13 cellular contexts compared by ENCODE assay signal in the genomic region with DNA sequence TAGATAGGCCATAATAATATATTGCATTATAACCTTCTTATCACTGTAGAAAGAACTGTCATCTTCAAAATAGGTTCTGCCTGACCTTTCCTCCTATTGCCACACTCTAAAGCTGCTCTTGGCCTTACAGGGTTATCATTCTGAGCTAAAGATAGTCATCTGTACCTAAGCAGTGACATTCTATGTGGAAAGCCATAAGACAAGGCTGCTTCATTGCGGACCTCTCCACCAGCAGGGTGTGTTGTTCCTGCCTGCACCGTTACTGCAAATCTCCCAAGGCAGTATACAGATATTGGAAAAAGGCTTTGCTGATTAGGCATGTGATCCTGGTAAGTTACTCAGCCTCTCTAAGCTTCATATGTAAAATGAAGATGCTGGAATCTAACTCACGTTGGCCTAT. TPM values are rescaled to one million over a fixed set of nuclear protein-coding genes. Genes with fewer than 3 reads are reported as not detected.
DNase-seq lines count a peak whose midpoint lies in the region; ATAC-seq, FAIRE-seq and TF ChIP-seq lines count a peak whose summit lies in the region.
"Had no signal": no experiment of that assay in that cellular context is flagged by ENCODE, and none has a peak within 500 bp of the region (broad histone marks: within the 10 kb centered on the region; RNA-seq: fewer than 3 reads in every experiment).

No MANE protein-coding gene starts in this region.

- no TSS peak for BruUV-seq in PC-3 (replicated peaks; lab: Mats Ljungman, UMichigan)

- H3K27me3 ChIP-seq in PC-3 (ENCODE audit: low read length) (no peaks in the 10 kb centered on the region), endodermal cell (ENCODE audit: control insufficient read depth, insufficient read depth, low read length, poor library complexity, severe bottlenecking) (no peaks in the 10 kb centered on the region), pancreas (no peaks in the 10 kb centered on the region)

- intact Hi-C loops in activated CD8-positive, alpha-beta T cell treated with anti-CD3 and anti-CD28 coated beads for 36 hours (cut with micrococcal nuclease): loop anchor here (5.0 kb wide), 1 partner anchor 300 kb away; no protein-coding TSS in a partner anchor
- intact Hi-C loops in PC-3 (cut with micrococcal nuclease): loop anchor here (2.0 kb wide), 1 partner anchor 297 kb away; no protein-coding TSS in a partner anchor
- intact Hi-C loops in pancreas (cut with DNase I): loop anchor here in 1 of 3 donors (5.0 kb wide), 1 partner anchor 290 kb away; no protein-coding TSS in a partner anchor

- peaks cover 20% of the 10 kb centered on the region for H3K4me1 ChIP-seq in PC-3 (ENCODE audit: insufficient read depth, low read length)
- no peaks in the 10 kb centered on the region for H3K4me1 ChIP-seq in endodermal cell (ENCODE audit: control insufficient read depth, insufficient read depth, low read length)
- H3K4me1 ChIP-seq in pancreas: peaks cover 28 to 56% (median 41%) of the 10 kb centered on the region in 3 donors

- H3K36me3 ChIP-seq in PC-3 (ENCODE audit: low read depth, low read length) (peaks cover 84% of the 10 kb centered on the region), endodermal cell (ENCODE audit: control insufficient read depth, insufficient read depth, low read length) (peaks cover 95% of the 10 kb centered on the region), pancreas (peaks cover 6 to 39% (median 10%) of the 10 kb centered on the region in 3 donors)

- CTCF ChIA-PET in activated CD8-positive, alpha-beta T cell treated with anti-CD3 and anti-CD28 coated beads for 36 hours (lab: Charles Lee): interaction anchor here (1.4 to 6.8 kb wide), 11 partner anchors 9 to 297 kb away, joined by 3 to 57 read pairs (median 12); a partner anchor contains a TSS
- CTCF ChIA-PET in activated CD8-positive, alpha-beta T cell treated with anti-CD3 and anti-CD28 coated beads, Interleukin-2, amount 10 ng/mL, durations not matched to agents 7 days and 5 days (lab: Charles Lee): interaction anchor here (1.1 to 9.9 kb wide), 12 partner anchors 8 to 675 kb away, joined by 3 to 71 read pairs (median 8); a partner anchor contains a TSS
- CTCF ChIA-PET in PC-3 (lab: Charles Lee): no interaction called here

- no peak for TF ChIP-seq CTCF in activated CD8-positive, alpha-beta T cell treated with anti-CD3 and anti-CD28 coated beads for 36 hours (IDR thresholded peaks at IDR 0.05)
- peak; percentile 28; the same call in 1 of the 2 replicates for TF ChIP-seq CTCF in PC-3 (conservative IDR thresholded peaks at IDR 0.05; ENCODE audit: low read depth, low read length)
- peak; percentile 52 for TF ChIP-seq CTCF in endodermal cell (conservative IDR thresholded peaks at IDR 0.05)
- no peak for TF ChIP-seq CTCF in pancreas (IDR thresholded peaks at IDR 0.05)

- H3F3A ChIP-seq in PC-3 (ENCODE audit: low read length, unreplicated experiment): no peaks in the 10 kb centered on the region

- no peak overlapping the region for H3K4me3 Mint-ChIP-seq in activated CD8-positive, alpha-beta T cell treated with anti-CD3 and anti-CD28 coated beads for 36 hours
- no peak overlapping the region for H3K4me3 Mint-ChIP-seq in activated CD8-positive, alpha-beta T cell treated with anti-CD3 and anti-CD28 coated beads, Interleukin-2, amount 10 ng/mL, durations not matched to agents 7 days and 5 days
- H3K4me3 Mint-ChIP-seq in endodermal cell: no peak overlapping the region
- H3K4me3 Mint-ChIP-seq: activated CD8-positive, alpha-beta memory T cell treated with anti-CD3 and anti-CD28 coated beads, Interleukin-2, amount 10 ng/mL, durations not matched to agents 7 days and 5 days had no signal

- 87 to 94% methylated on average over 3 of the region's 3 CpGs for WGBS in endodermal cell (ENCODE audit: insufficient coverage in 1 of 2, insufficient read length in 1 of 2), 2 experiments
- WGBS in pancreas, 2 donors: 33% methylated on average over 3 of the region's 3 CpGs

- H3K4me1 Mint-ChIP-seq in activated CD8-positive, alpha-beta T cell treated with anti-CD3 and anti-CD28 coated beads for 36 hours (ENCODE audit: low read depth): peaks cover 67% of the 10 kb centered on the region
- H3K4me1 Mint-ChIP-seq in activated CD8-positive, alpha-beta T cell treated with anti-CD3 and anti-CD28 coated beads, Interleukin-2, amount 10 ng/mL, durations not matched to agents 7 days and 5 days (ENCODE audit: low read depth): peaks cover 49% of the 10 kb centered on the region
- peaks cover 9% of the 10 kb centered on the region for H3K4me1 Mint-ChIP-seq in endodermal cell

- H3K27ac ChIP-seq in PC-3 (ENCODE audit: low read length): no peak overlapping the region
- H3K27ac ChIP-seq in endodermal cell (ENCODE audit: low read depth, low read length): no peak overlapping the region
- no peak overlapping the region for H3K27ac ChIP-seq in pancreas

- H3K9me3 ChIP-seq in PC-3 (ENCODE audit: low read length) (no peaks in the 10 kb centered on the region), endodermal cell (ENCODE audit: control insufficient read depth, low read length) (no peaks in the 10 kb centered on the region), pancreas (no peaks in the 10 kb centered on the region)

- peaks cover 61% of the 10 kb centered on the region for H3K79me2 ChIP-seq in PC-3 (ENCODE audit: low read length)

- ATAC-seq in activated CD8-positive, alpha-beta T cell treated with anti-CD3 and anti-CD28 coated beads for 36 hours: no peak
- no peak for ATAC-seq in activated CD8-positive, alpha-beta T cell treated with anti-CD3 and anti-CD28 coated beads, Interleukin-2, amount 10 ng/mL, durations not matched to agents 7 days and 5 days
- ATAC-seq in PC-3 (no peak; the same call in 1 of the 2 replicates), pancreas (peak in 3 of 4 donors; percentile 12 to 34 (median 24)), HG03378 (IDR thresholded peaks at IDR 0.05; ENCODE audit: unreplicated experiment) (no peak)
- ATAC-seq: activated CD8-positive, alpha-beta memory T cell treated with anti-CD3 and anti-CD28 coated beads, Interleukin-2, amount 10 ng/mL, durations not matched to agents 7 days and 5 days had no signal

- peak overlapping the region; percentile 77 for H3K27ac Mint-ChIP-seq in activated CD8-positive, alpha-beta T cell treated with anti-CD3 and anti-CD28 coated beads for 36 hours
- no peak overlapping the region for H3K27ac Mint-ChIP-seq in activated CD8-positive, alpha-beta T cell treated with anti-CD3 and anti-CD28 coated beads, Interleukin-2, amount 10 ng/mL, durations not matched to agents 7 days and 5 days
- no peak overlapping the region for H3K27ac Mint-ChIP-seq in endodermal cell

- peaks cover 63% of the 10 kb centered on the region for H3K36me3 Mint-ChIP-seq in activated CD8-positive, alpha-beta T cell treated with anti-CD3 and anti-CD28 coated beads for 36 hours (ENCODE audit: low read depth)
- peaks cover 69% of the 10 kb centered on the region for H3K36me3 Mint-ChIP-seq in activated CD8-positive, alpha-beta T cell treated with anti-CD3 and anti-CD28 coated beads, Interleukin-2, amount 10 ng/mL, durations not matched to agents 7 days and 5 days (ENCODE audit: low read depth)
- H3K36me3 Mint-ChIP-seq in endodermal cell (ENCODE audit: low read depth): peaks cover 49% of the 10 kb centered on the region

- no peak overlapping the region for H2AFZ ChIP-seq in PC-3 (ENCODE audit: low read length)

- peaks cover 26% of the 10 kb centered on the region; the same call in 1 of the 2 replicates for H4K20me1 ChIP-seq in PC-3 (ENCODE audit: low read length)

- POLR2A ChIA-PET in activated CD8-positive, alpha-beta T cell treated with anti-CD3 and anti-CD28 coated beads for 36 hours (lab: Charles Lee): interaction anchor here (1.4 to 2.3 kb wide), 3 partner anchors 7 to 160 kb away, joined by 3 to 8 read pairs (median 6); a partner anchor contains a TSS
- POLR2A ChIA-PET in activated CD8-positive, alpha-beta T cell treated with anti-CD3 and anti-CD28 coated beads, Interleukin-2, amount 10 ng/mL, durations not matched to agents 7 days and 5 days (lab: Charles Lee): no interaction called here
- POLR2A ChIA-PET in PC-3 (lab: Charles Lee; ENCODE audit: unreplicated experiment): no interaction called here

- FAIRE-seq in pancreas (lab: Jason Lieb, UNC): no peak

- no peaks in the 10 kb centered on the region for H3K9me3 Mint-ChIP-seq in activated CD8-positive, alpha-beta T cell treated with anti-CD3 and anti-CD28 coated beads for 36 hours
- H3K9me3 Mint-ChIP-seq in activated CD8-positive, alpha-beta T cell treated with anti-CD3 and anti-CD28 coated beads, Interleukin-2, amount 10 ng/mL, durations not matched to agents 7 days and 5 days (ENCODE audit: insufficient read depth): no peaks in the 10 kb centered on the region
- no peaks in the 10 kb centered on the region for H3K9me3 Mint-ChIP-seq in endodermal cell

- H3K27me3 Mint-ChIP-seq in activated CD8-positive, alpha-beta T cell treated with anti-CD3 and anti-CD28 coated beads for 36 hours: no peaks in the 10 kb centered on the region
- H3K27me3 Mint-ChIP-seq in activated CD8-positive, alpha-beta T cell treated with anti-CD3 and anti-CD28 coated beads, Interleukin-2, amount 10 ng/mL, durations not matched to agents 7 days and 5 days (ENCODE audit: low read depth): no peaks in the 10 kb centered on the region
- H3K27me3 Mint-ChIP-seq in endodermal cell (ENCODE audit: insufficient read depth): no peaks in the 10 kb centered on the region
- H3K27me3 Mint-ChIP-seq: activated CD8-positive, alpha-beta memory T cell treated with anti-CD3 and anti-CD28 coated beads, Interleukin-2, amount 10 ng/mL, durations not matched to agents 7 days and 5 days had no signal

- no peaks in the 10 kb centered on the region for H3K9me2 ChIP-seq in PC-3 (replicated peaks; ENCODE audit: low read length)

- H3K9ac ChIP-seq in PC-3 (ENCODE audit: low read length) (no peak overlapping the region), endodermal cell (ENCODE audit: extremely low read depth, low read length, poor library complexity, severe bottlenecking) (no peak overlapping the region)

- DNase-seq in activated CD8-positive, alpha-beta T cell treated with anti-CD3 and anti-CD28 coated beads for 36 hours: no peak
- DNase-seq in activated CD8-positive, alpha-beta T cell treated with anti-CD3 and anti-CD28 coated beads, Interleukin-2, amount 10 ng/mL, durations not matched to agents 7 days and 5 days: no peak
- DNase-seq in PC-3: no peak
- DNase-seq in endodermal cell: no peak
- DNase-seq in pancreas: no peak
- DNase-seq in NCI-H446 treated with DMSO at 0.1 percent for 48 hours (lab: John Stamatoyannopoulos, UW): no peak
- DNase-seq in stimulated activated naive CD4-positive, alpha-beta T cell treated with Interleukin-2 at 50 U/mL for 16 hours (lab: John Stamatoyannopoulos, UW): no peak
- DNase-seq: activated CD8-positive, alpha-beta memory T cell treated with anti-CD3 and anti-CD28 coated beads, Interleukin-2, amount 10 ng/mL, durations not matched to agents 7 days and 5 days; GOT3; MV-4-11; stimulated activated CD8-positive, alpha-beta memory T cell treated with anti-CD3 and anti-CD28 coated beads, Interleukin-4, amount 100 ng/mL, for 48 hours had no signal

- H3K4me2 ChIP-seq in PC-3 (ENCODE audit: low read length): no peak overlapping the region

- H3K4me3 ChIP-seq in PC-3 (ENCODE audit: low read length): no peak overlapping the region
- H3K4me3 ChIP-seq in endodermal cell (ENCODE audit: low read length): no peak overlapping the region
- H3K4me3 ChIP-seq in pancreas: no peak overlapping the region
- H3K4me3 ChIP-seq: lung had no signal

RNA-seq across cellular contexts. Expression of a gene that starts 8.1 kb away (rescaled TPM):
- total RNA-seq in activated CD8-positive, alpha-beta T cell treated with anti-CD3 and anti-CD28 coated beads for 36 hours: 10 to 100 TPM; 36.7 to 38.4 TPM
- 10 to 100 TPM; 28.6 to 29.2 TPM for total RNA-seq in activated CD8-positive, alpha-beta T cell treated with anti-CD3 and anti-CD28 coated beads, Interleukin-2, amount 10 ng/mL, durations not matched to agents 7 days and 5 days
- 76.9 and 98.3 TPM in 2 replicates for total RNA-seq in PC-3 (2014; rRNA removed)
- total RNA-seq in endodermal cell: 10 to 100 TPM; 27.3 to 28.6 TPM
- 22.2 TPM for polyA plus RNA-seq in endodermal cell (2013, experiment 1 of 2)
- 21.0 TPM for polyA plus RNA-seq in endodermal cell (2013, experiment 2 of 2)
- 10 to 100 TPM; 23.6 to 52.1 (median 33.1) TPM for total RNA-seq in pancreas
- 10 to 100 TPM; 19.3 to 21.3 TPM for polyA plus RNA-seq in pancreas

Comparison
In these comparisons a context has a peak if more than half of its experiments do, and no peak if none do; other contexts are left out.
1. ATAC-seq: peak in pancreas (3 of 4); none in activated CD8-positive, alpha-beta T cell treated with anti-CD3 and anti-CD28 coated beads for 36 hours (single experiment), activated CD8-positive, alpha-beta T cell treated with anti-CD3 and anti-CD28 coated beads, Interleukin-2, amount 10 ng/mL, durations not matched to agents 7 days and 5 days (single experiment), PC-3 (single experiment) and HG03378 (single experiment).
2. CTCF ChIP-seq: peak in PC-3 (single experiment) and endodermal cell (single experiment); none in activated CD8-positive, alpha-beta T cell treated with anti-CD3 and anti-CD28 coated beads for 36 hours (single experiment) and pancreas (0 of 4).